1 cellular context compared by ENCODE assay signal in genomic region chr2:19505199-19506136, GRCh38.
TF ChIP-seq lines count a peak whose summit lies in the region.

No MANE protein-coding gene starts in this region.

TF ChIP-seq in liver, 16 proteins besides CTCF, POLR2A, EP300 and RAD21 (continued from another document):
- no peak for TF ChIP-seq ATF3 (IDR thresholded peaks at IDR 0.05)
- no peak for TF ChIP-seq FOXA1 (IDR thresholded peaks at IDR 0.05)
- TF ChIP-seq HNF4G (IDR thresholded peaks at IDR 0.05) = no peak
- no peak for TF ChIP-seq TAF1 (conservative IDR thresholded peaks at IDR 0.05)
- peak; percentile 39 for TF ChIP-seq YY1 (IDR thresholded peaks at IDR 0.05)
- no peak for TF ChIP-seq GABPA (IDR thresholded peaks at IDR 0.05 in 1 of 2, conservative IDR thresholded peaks at IDR 0.05 in 1 of 2)
- no peak for TF ChIP-seq NR2F2 (IDR thresholded peaks at IDR 0.05)
- peak; percentile 29 for TF ChIP-seq SP1 (IDR thresholded peaks at IDR 0.05)
- TF ChIP-seq MAX (IDR thresholded peaks at IDR 0.05) = no peak
- peak; percentile 60 to 65 for TF ChIP-seq HNF4A (conservative IDR thresholded peaks at IDR 0.05)
